ENCODE assay signal across 30 cellular contexts in genomic region chr17:63041251-63041650, GRCh38.
DNase-seq lines count a peak whose midpoint lies in the region; ATAC-seq and TF ChIP-seq lines count a peak whose summit lies in the region.
"Had no signal": no experiment of that assay in that cellular context is flagged by ENCODE, and none has a peak within 500 bp of the region (broad histone marks: within the 10 kb centered on the region; RNA-seq: fewer than 3 reads in every experiment).

No MANE protein-coding gene starts in this region.

- peaks cover 100% of the 10 kb centered on the region for H3K79me2 ChIP-seq in GM23248 (ENCODE audit: insufficient read depth)
- peaks cover 11% of the 10 kb centered on the region for H3K79me2 ChIP-seq in HCT116 (ENCODE audit: insufficient read depth, low read length)

- H3K36me3 Mint-ChIP-seq in mesothelial cell of epicardium = no peaks in the 10 kb centered on the region
- H3K36me3 Mint-ChIP-seq in activated CD4-positive, alpha-beta memory T cell treated with anti-CD3 and anti-CD28 coated beads for 36 hours = no peaks in the 10 kb centered on the region
- H3K36me3 Mint-ChIP-seq: activated naive CD4-positive, alpha-beta T cell treated with anti-CD3 and anti-CD28 coated beads, Interleukin-2, amount 50 U/mL, for 24 hours; stimulated activated memory B cell treated with anti-CD40 and anti-IgM and Interleukin-4, amounts not matched to agents 10 μg/mL and 1 μg/mL and 100 μg/mL, for 72 hours had no signal

- peaks cover 22% of the 10 kb centered on the region; the same call in 1 of the 2 replicates for H3F3A ChIP-seq in GM23248 (ENCODE audit: insufficient read depth)

- no peak overlapping the region for H3K9ac ChIP-seq in GM23248
- no peak overlapping the region for H3K9ac ChIP-seq in HCT116 (ENCODE audit: low read length)

- peaks cover 39% of the 10 kb centered on the region for H3K4me1 Mint-ChIP-seq in mesothelial cell of epicardium
- peaks cover 9% of the 10 kb centered on the region for H3K4me1 Mint-ChIP-seq in activated CD4-positive, alpha-beta memory T cell treated with anti-CD3 and anti-CD28 coated beads for 36 hours (ENCODE audit: low read depth)

- no peaks in the 10 kb centered on the region for H3K9me3 ChIP-seq in GM23248 (ENCODE audit: low read depth)
- no peaks in the 10 kb centered on the region for H3K9me3 ChIP-seq in HCT116 (ENCODE audit: control insufficient read depth in 1 of 2, insufficient read depth in 1 of 2, low read depth in 1 of 2, low read length in 2 of 2)
- H3K9me3 ChIP-seq: breast epithelium, right lobe of liver, suprapubic skin, upper lobe of right lung had no signal

- H3K27ac Mint-ChIP-seq in mesothelial cell of epicardium = peak overlapping the region; percentile 40
- H3K27ac Mint-ChIP-seq in activated CD4-positive, alpha-beta memory T cell treated with anti-CD3 and anti-CD28 coated beads for 36 hours = no peak overlapping the region
- H3K27ac Mint-ChIP-seq: activated naive CD4-positive, alpha-beta T cell treated with anti-CD3 and anti-CD28 coated beads, Interleukin-2, amount 50 U/mL, for 24 hours; activated T-helper 17 cell treated with anti-CD3 and anti-CD28 coated beads, Interleukin-2, amount 50 U/mL, for 72 hours; stimulated activated memory B cell treated with anti-CD40 and anti-IgM and Interleukin-4, amounts not matched to agents 10 μg/mL and 1 μg/mL and 100 μg/mL, for 72 hours had no signal

- TF ChIP-seq RAD21 in HCT116 (IDR thresholded peaks at IDR 0.05; ENCODE audit: low read depth) = no peak

- no TSS peak for BruUV-seq in HCT116 (replicated peaks; lab: Mats Ljungman, UMichigan)

- POLR2A ChIA-PET in HCT116 (lab: Charles Lee) = interaction anchor here (1.4 kb wide), 1 partner anchor 8 kb away, joined by 4 read pairs; no protein-coding TSS in a partner anchor
- POLR2A ChIA-PET in activated CD4-positive, alpha-beta memory T cell treated with anti-CD3 and anti-CD28 coated beads for 36 hours (lab: Charles Lee) = no interaction called here

- H4K20me1 ChIP-seq in GM23248 (ENCODE audit: insufficient read depth) (peaks cover 8% of the 10 kb centered on the region; the same call in 1 of the 2 replicates), HCT116 (ENCODE audit: insufficient read depth) (no peaks in the 10 kb centered on the region)

- no peaks in the 10 kb centered on the region for H3K27me3 Mint-ChIP-seq in mesothelial cell of epicardium (ENCODE audit: low read depth)
- no peaks in the 10 kb centered on the region for H3K27me3 Mint-ChIP-seq in activated CD4-positive, alpha-beta memory T cell treated with anti-CD3 and anti-CD28 coated beads for 36 hours
- H3K27me3 Mint-ChIP-seq: activated naive CD4-positive, alpha-beta T cell treated with anti-CD3 and anti-CD28 coated beads, Interleukin-2, amount 50 U/mL, for 24 hours; activated T-helper 17 cell treated with anti-CD3 and anti-CD28 coated beads, Interleukin-2, amount 50 U/mL, for 72 hours; stimulated activated memory B cell treated with anti-CD40 and anti-IgM and Interleukin-4, amounts not matched to agents 10 μg/mL and 1 μg/mL and 100 μg/mL, for 72 hours had no signal

- H3K4me2 ChIP-seq in GM23248 (ENCODE audit: unreplicated experiment) (peak overlapping the region; percentile 75), HCT116 (ENCODE audit: low read length) (peak overlapping the region; percentile 77; the same call in 1 of the 2 replicates)

- H2AFZ ChIP-seq in GM23248 = no peak overlapping the region
- H2AFZ ChIP-seq in HCT116 (ENCODE audit: low read depth, low read length, poor library complexity, severe bottlenecking) = no peak overlapping the region

- H3K4me3 Mint-ChIP-seq in mesothelial cell of epicardium = no peak overlapping the region
- H3K4me3 Mint-ChIP-seq in activated CD4-positive, alpha-beta memory T cell treated with anti-CD3 and anti-CD28 coated beads for 36 hours = no peak overlapping the region
- H3K4me3 Mint-ChIP-seq: activated naive CD4-positive, alpha-beta T cell treated with anti-CD3 and anti-CD28 coated beads, Interleukin-2, amount 50 U/mL, for 24 hours; activated T-helper 17 cell treated with anti-CD3 and anti-CD28 coated beads, Interleukin-2, amount 50 U/mL, for 72 hours; stimulated activated memory B cell treated with anti-CD40 and anti-IgM and Interleukin-4, amounts not matched to agents 10 μg/mL and 1 μg/mL and 100 μg/mL, for 72 hours had no signal

- TF ChIP-seq POLR2A in HCT116 (IDR thresholded peaks at IDR 0.05; ENCODE audit: borderline replicate concordance, extremely low read depth, insufficient read depth, insufficient read length) = no peak

- in situ Hi-C loops in GM23248 (cut with MboI) (no loop called here), ACHN (cut with HindIII; ENCODE audit: low pct_ligation_motif_present, low pct_unique_long_range_greater_than_20kb, low sequenced_read_pairs) (no loop called here)

- DNase-seq in GM23248 (no peak), HCT116 (ENCODE audit: low read depth, low spot score) (no peak), dorsolateral prefrontal cortex (no peak), mesothelial cell of epicardium (ENCODE audit: low spot score in 2 of 2, unreplicated experiment in 2 of 2) (no peak), HK-2 (ENCODE audit: unreplicated experiment) (no peak), ACHN (no peak)
- DNase-seq in activated CD4-positive, alpha-beta memory T cell treated with anti-CD3 and anti-CD28 coated beads for 36 hours = no peak
- DNase-seq: activated CD8-positive, alpha-beta memory T cell treated with anti-CD3 and anti-CD28 coated beads, Interleukin-2, amount 50 U/mL, for 48 hours; amygdala; effector CD4-positive, alpha-beta T cell; EL; GOT3; Kasumi-1; left colon; MV-4-11; NCI-H187; NCI-H226; NK-92 treated with Interleukin-12 subunit alpha and Interleukin-12 subunit beta, amount 100 ng/mL, for 24 hours; right lobe of liver; SIG-M5; stimulated activated CD4-positive, alpha-beta T cell treated with anti-CD3 and anti-CD28 coated beads, Interleukin-4, amount 100 ng/mL, for 24 hours; T1000; upper lobe of right lung had no signal

- H3K27ac ChIP-seq in GM23248 (no peak overlapping the region), HCT116 (ENCODE audit: low read depth, low read length) (no peak overlapping the region), dorsolateral prefrontal cortex (peak overlapping the region in 23 of 59 donors; percentile 1 to 66 (median 22))
- H3K27ac ChIP-seq: breast epithelium, right lobe of liver, suprapubic skin, upper lobe of right lung had no signal

- TF ChIP-seq CTCF in HCT116 (IDR thresholded peaks at IDR 0.05 in 2 of 3, conservative IDR thresholded peaks at IDR 0.05 in 1 of 3; ENCODE audit: borderline replicate concordance in 1 of 3, insufficient read depth in 1 of 3, low read depth in 2 of 3, low read length in 2 of 3) (no peak), dorsolateral prefrontal cortex (IDR thresholded peaks at IDR 0.05 in 54 of 56, conservative IDR thresholded peaks at IDR 0.05 in 2 of 56; ENCODE audit: low read depth in 1 of 56, partially characterized antibody in 56 of 56) (no peak), mesothelial cell of epicardium (IDR thresholded peaks at IDR 0.05; ENCODE audit: unreplicated experiment) (no peak)

- H3K9me2 ChIP-seq in GM23248 (ENCODE audit: insufficient read depth) (no peaks in the 10 kb centered on the region), HCT116 (ENCODE audit: insufficient read depth) (no peaks in the 10 kb centered on the region; the same call in 1 of the 2 replicates)

- H3K36me3 ChIP-seq in GM23248 (ENCODE audit: low read depth) = no peaks in the 10 kb centered on the region; the same call in 1 of the 2 replicates
- no peaks in the 10 kb centered on the region for H3K36me3 ChIP-seq in HCT116 (ENCODE audit: control insufficient read depth in 1 of 2, insufficient read depth in 2 of 2, low read length in 2 of 2)
- H3K36me3 ChIP-seq: breast epithelium, right lobe of liver, suprapubic skin, upper lobe of right lung had no signal

- no peak for ATAC-seq in HCT116
- ATAC-seq: activated T-helper 17 cell treated with anti-CD3 and anti-CD28 coated beads, Interleukin-2, amount 50 U/mL, for 72 hours; HepG2; left colon; Panc1; right lobe of liver; stimulated activated memory B cell treated with anti-CD40 and anti-IgM and Interleukin-4, amounts not matched to agents 10 μg/mL and 1 μg/mL and 100 μg/mL, for 72 hours; upper lobe of right lung had no signal

- H3K4me3 ChIP-seq in GM23248 = no peak overlapping the region
- H3K4me3 ChIP-seq in HCT116 (replicated peaks in 1 of 2; ENCODE audit: low read depth in 1 of 2, low read length in 2 of 2) = no peak overlapping the region
- H3K4me3 ChIP-seq in dorsolateral prefrontal cortex = peak overlapping the region in 53 of 59 donors; percentile 1 to 56 (median 36)
- H3K4me3 ChIP-seq: breast epithelium, right lobe of liver, suprapubic skin, upper lobe of right lung had no signal

- intact Hi-C loops in HCT116 (cut with micrococcal nuclease) = no loop called here
- intact Hi-C loops in dorsolateral prefrontal cortex (cut with DNase I) = no loop called here
- intact Hi-C loops in activated CD4-positive, alpha-beta memory T cell treated with anti-CD3 and anti-CD28 coated beads for 36 hours (cut with micrococcal nuclease) = loop anchor here (5.0 kb wide), 1 partner anchor 389 kb away; no protein-coding TSS in a partner anchor

- CTCF ChIA-PET in HCT116 (lab: Charles Lee) = no interaction called here
- CTCF ChIA-PET in activated CD4-positive, alpha-beta memory T cell treated with anti-CD3 and anti-CD28 coated beads for 36 hours (lab: Charles Lee) = no interaction called here

- H3K9me3 Mint-ChIP-seq in mesothelial cell of epicardium = no peaks in the 10 kb centered on the region
- no peaks in the 10 kb centered on the region for H3K9me3 Mint-ChIP-seq in activated CD4-positive, alpha-beta memory T cell treated with anti-CD3 and anti-CD28 coated beads for 36 hours
- H3K9me3 Mint-ChIP-seq: activated naive CD4-positive, alpha-beta T cell treated with anti-CD3 and anti-CD28 coated beads, Interleukin-2, amount 50 U/mL, for 24 hours; activated T-helper 17 cell treated with anti-CD3 and anti-CD28 coated beads, Interleukin-2, amount 50 U/mL, for 72 hours; stimulated activated memory B cell treated with anti-CD40 and anti-IgM and Interleukin-4, amounts not matched to agents 10 μg/mL and 1 μg/mL and 100 μg/mL, for 72 hours had no signal

- H3K27me3 ChIP-seq in GM23248 (replicated peaks; ENCODE audit: insufficient read depth) = no peaks in the 10 kb centered on the region
- H3K27me3 ChIP-seq in HCT116 (ENCODE audit: insufficient read depth, low read length) = no peaks in the 10 kb centered on the region
- H3K27me3 ChIP-seq in dorsolateral prefrontal cortex = no peaks in the 10 kb centered on the region
- H3K27me3 ChIP-seq: breast epithelium, right lobe of liver, suprapubic skin, upper lobe of right lung had no signal

- RAD21 ChIA-PET in HCT116 (lab: Charles Lee; ENCODE audit: low non-redundant PET in 1 of 2, low total read pairs in 2 of 2, uncharacterized antibody in 2 of 2, unreplicated experiment in 2 of 2) = no interaction called here

- peaks cover 31% of the 10 kb centered on the region for H3K4me1 ChIP-seq in GM23248 (ENCODE audit: insufficient read depth)
- H3K4me1 ChIP-seq in HCT116 (ENCODE audit: control insufficient read depth in 1 of 2, insufficient read depth in 2 of 2, low read length in 2 of 2) = peaks cover 19 to 22% of the 10 kb centered on the region in 2 experiments
- H3K4me1 ChIP-seq: breast epithelium, right lobe of liver, suprapubic skin had no signal

- 99 to 100% methylated on average over 4 of the region's 4 CpGs for WGBS in GM23248 (ENCODE audit: low coverage in 1 of 2, low lambda C conversion rate in 2 of 2, missing lambda C conversion rate in 2 of 2), 2 experiments

TF ChIP-seq in HCT116, 20 proteins besides CTCF, POLR2A, EP300 and RAD21 (continues in another document):
- no peak for TF ChIP-seq JUND (IDR thresholded peaks at IDR 0.05)

Comparison
In these comparisons a context has a peak if more than half of its experiments do, and no peak if none do; other contexts are left out.
1. H3K4me3 ChIP-seq: peak in dorsolateral prefrontal cortex (53 of 59); none in GM23248 (single experiment) and HCT116 (0 of 2).